Comparison of ENCODE assay signal across 11 cellular contexts in genomic region chr4:7034262-7035081, GRCh38. TPM values are rescaled to one million over a fixed set of nuclear protein-coding genes. Genes with fewer than 3 reads are reported as not detected.
DNase-seq lines count a peak whose midpoint lies in the region; ATAC-seq and TF ChIP-seq lines count a peak whose summit lies in the region.
"Had no signal": no experiment of that assay in that cellular context is flagged by ENCODE, and none has a peak within 500 bp of the region (broad histone marks: within the 10 kb centered on the region; RNA-seq: fewer than 3 reads in every experiment).

No MANE protein-coding gene starts in this region.

- DNase-seq in HuH-7 (ENCODE audit: low spot score) (peak; percentile 62), brain microvascular endothelial cell (peak; percentile 58), lung (ENCODE audit: low spot score) (peak; percentile 71), immature natural killer cell (no peak), NCI-H1048 (lab: John Stamatoyannopoulos, UW) (no peak), GM20000 (ENCODE audit: low spot score) (no peak)
- DNase-seq: activated T-cell treated with anti-CD3 and anti-CD28 coated beads, Interleukin-2, amount 50 U/mL, for 72 hours; naive B cell had no signal

- ATAC-seq in lung (ENCODE audit: insufficient read depth, low FRiP score) (peak; percentile 85), GM18519 (IDR thresholded peaks at IDR 0.05; ENCODE audit: low FRiP score, unreplicated experiment) (no peak)

- no peak overlapping the region for H3K4me3 Mint-ChIP-seq in immature natural killer cell
- H3K4me3 Mint-ChIP-seq: activated T-cell treated with anti-CD3 and anti-CD28 coated beads, Interleukin-2, amount 50 U/mL, for 72 hours; naive B cell; T-helper 1 cell treated with Interleukin-12 subunit alpha and Interleukin-12 subunit beta and Interleukin-4 antibody, amounts not matched to agents 30 μg/mL and 1 μg/mL, for 36 hours had no signal

- H3K27me3 ChIP-seq in brain microvascular endothelial cell (replicated peaks) (no peaks in the 10 kb centered on the region), lung (ENCODE audit: control insufficient read depth, insufficient read depth) (no peaks in the 10 kb centered on the region)

- peak overlapping the region; percentile 70 for H3K27ac ChIP-seq in C4-2B
- H3K27ac ChIP-seq in brain microvascular endothelial cell, result no peak overlapping the region
- H3K27ac ChIP-seq in lung (ENCODE audit: low read depth in 1 of 2, low read length in 1 of 2), result peak overlapping the region in 1 of 2 donors; percentile 27

- H3K36me3 ChIP-seq in brain microvascular endothelial cell (replicated peaks), result peaks cover 14% of the 10 kb centered on the region
- peaks cover 3 to 23% of the 10 kb centered on the region in 2 donors for H3K36me3 ChIP-seq in lung (ENCODE audit: control insufficient read depth in 2 of 2, insufficient read depth in 2 of 2, low read length in 2 of 2)

- H3K27me3 Mint-ChIP-seq in immature natural killer cell (ENCODE audit: low read depth in 3 of 3), result peaks cover 0 to 6% (median 2%) of the 10 kb centered on the region in 3 donors
- H3K27me3 Mint-ChIP-seq: naive B cell had no signal

- no peak overlapping the region for H3K27ac Mint-ChIP-seq in immature natural killer cell
- H3K27ac Mint-ChIP-seq: activated T-cell treated with anti-CD3 and anti-CD28 coated beads, Interleukin-2, amount 50 U/mL, for 72 hours; naive B cell; T-helper 1 cell treated with Interleukin-12 subunit alpha and Interleukin-12 subunit beta and Interleukin-4 antibody, amounts not matched to agents 30 μg/mL and 1 μg/mL, for 36 hours had no signal

- no peaks in the 10 kb centered on the region for H3K4me1 Mint-ChIP-seq in immature natural killer cell
- H3K4me1 Mint-ChIP-seq: naive B cell had no signal

- H3K9me3 ChIP-seq in lung (ENCODE audit: control insufficient read depth in 2 of 2, insufficient read depth in 1 of 2, low read length in 1 of 2), result no peaks in the 10 kb centered on the region

- 56 to 78% methylated on average over 20 of the region's 20 CpGs for WGBS in lung, 2 donors

- no peaks in the 10 kb centered on the region for H3K9me3 Mint-ChIP-seq in immature natural killer cell
- H3K9me3 Mint-ChIP-seq: activated T-cell treated with anti-CD3 and anti-CD28 coated beads, Interleukin-2, amount 50 U/mL, for 72 hours; naive B cell; T-helper 1 cell treated with Interleukin-12 subunit alpha and Interleukin-12 subunit beta and Interleukin-4 antibody, amounts not matched to agents 30 μg/mL and 1 μg/mL, for 36 hours had no signal

- no peak overlapping the region for H3K4me3 ChIP-seq in brain microvascular endothelial cell (ENCODE audit: low read depth, low read length)
- H3K4me3 ChIP-seq in lung, result no peak overlapping the region

- no peak; the same call in 1 of the 2 replicates for TF ChIP-seq CTCF in C4-2B (conservative IDR thresholded peaks at IDR 0.05)
- no peak for TF ChIP-seq CTCF in brain microvascular endothelial cell (IDR thresholded peaks at IDR 0.05; ENCODE audit: low read depth, low read length, missing control alignments)
- TF ChIP-seq CTCF in lung (IDR thresholded peaks at IDR 0.05; ENCODE audit: control extremely low read depth, extremely low read depth), result no peak
- TF ChIP-seq CTCF in GM20000 (IDR thresholded peaks at IDR 0.05; ENCODE audit: extremely low read depth, missing control alignments), result no peak

- H3K4me1 ChIP-seq in lung (ENCODE audit: control insufficient read depth in 2 of 2, insufficient read depth in 2 of 2, low read length in 2 of 2), result no peaks in the 10 kb centered on the region

- H3K36me3 Mint-ChIP-seq in immature natural killer cell, result peaks cover 7 to 17% (median 10%) of the 10 kb centered on the region in 3 donors

- in situ Hi-C loops in brain microvascular endothelial cell (cut with HindIII; ENCODE audit: low pct_ligation_motif_present, low sequenced_read_pairs), result no loop called here

RNA-seq across cellular contexts. Expression of gene TADA2B, which starts 8.7 kb away (rescaled TPM):
- 10 to 100 TPM; 19.1 to 22.9 TPM for total RNA-seq in lung
- polyA plus RNA-seq in lung, result 10 to 100 TPM; 10.7 to 16.1 TPM
- polyA plus RNA-seq in immature natural killer cell, result 1 to 10 TPM; 2.1 to 3.9 (median 3.0) TPM

RNA-seq across cellular contexts. Expression of gene GRPEL1, which starts 33.4 kb away (rescaled TPM):
- 10 to 100 TPM; 13.9 to 30.1 TPM for total RNA-seq in lung
- 10 to 100 TPM; 28.5 to 39.1 TPM for polyA plus RNA-seq in lung
- 10 to 100 TPM; 40.4 to 58.9 (median 41.8) TPM for polyA plus RNA-seq in immature natural killer cell

Comparison
In these comparisons a context has a peak if more than half of its experiments do, and no peak if none do; other contexts are left out.
1. DNase-seq: peak in HuH-7 (single experiment), brain microvascular endothelial cell (single experiment) and lung (single experiment); none in immature natural killer cell (0 of 3), NCI-H1048 (single experiment) and GM20000 (single experiment).